In the genomic region with DNA sequence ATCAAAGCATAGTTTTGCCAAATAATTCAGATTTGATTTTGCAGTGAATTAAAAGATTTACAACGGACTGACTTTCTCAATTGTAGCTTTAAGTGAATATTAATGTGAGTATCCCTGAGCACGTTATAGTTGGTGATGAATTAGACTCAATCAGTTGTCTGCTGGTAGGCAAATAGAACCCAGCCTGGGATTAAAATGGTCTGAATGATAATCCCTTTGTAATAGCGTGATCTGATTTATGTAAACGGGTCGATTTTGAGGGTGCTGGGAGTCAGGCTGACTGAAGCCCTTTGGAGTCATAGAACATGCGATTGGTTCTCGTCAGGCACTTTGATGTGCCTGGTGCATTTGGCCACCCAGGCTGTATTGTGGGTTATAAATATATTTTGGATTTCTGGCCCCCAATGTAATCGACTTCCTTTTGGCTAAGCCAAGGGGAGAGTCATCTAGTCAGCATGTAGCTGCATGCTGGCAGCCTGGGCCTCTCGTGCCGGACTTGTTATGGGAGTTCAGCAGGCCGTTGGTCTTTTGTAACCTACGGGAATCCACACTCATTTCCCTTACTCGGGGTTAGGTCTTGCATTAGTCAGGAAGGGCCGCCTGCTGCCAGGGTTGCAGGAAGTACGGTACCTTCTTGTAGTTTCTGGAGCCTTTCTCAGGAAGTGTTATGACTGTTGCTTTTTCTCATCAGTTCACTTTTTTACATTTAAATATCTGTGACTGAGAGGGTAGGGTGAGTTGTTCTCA, we compare ENCODE assay signal across 8 cellular contexts. TPM values are rescaled to one million over a fixed set of nuclear protein-coding genes. Genes with fewer than 3 reads are reported as not detected.
A peak's percentile ranks its signal among the peaks of the same experiment; 100 is the strongest.
DNase-seq lines count a peak whose midpoint lies in the region; ATAC-seq and TF ChIP-seq lines count a peak whose summit lies in the region.

No MANE protein-coding gene starts in this region.

- WGBS in GM23248 (ENCODE audit: low coverage in 1 of 2, low lambda C conversion rate in 2 of 2, missing lambda C conversion rate in 2 of 2), 2 experiments: 19 to 20% methylated on average over 15 of the region's 15 CpGs
- WGBS in lung, 2 donors: 13 to 19% methylated on average over 15 of the region's 15 CpGs

- CTCF ChIA-PET in AG04450 (lab: Charles Lee): interaction anchor here (0.6 to 1.9 kb wide), 4 partner anchors 8 to 38 kb away, joined by 3 to 10 read pairs (median 5); no protein-coding TSS in a partner anchor

- peaks cover 93% of the 10 kb centered on the region for H3K4me1 Mint-ChIP-seq in stimulated activated memory B cell treated with anti-CD40 and anti-IgM and Interleukin-4, amounts not matched to agents 10 μg/mL and 1 μg/mL and 100 μg/mL, for 72 hours

- H3K4me1 ChIP-seq in GM23248 (ENCODE audit: insufficient read depth) (peaks cover 73% of the 10 kb centered on the region), lung (ENCODE audit: control insufficient read depth in 2 of 2, insufficient read depth in 2 of 2, low read length in 2 of 2) (peaks cover 19 to 42% of the 10 kb centered on the region in 2 donors)

- H3K4me2 ChIP-seq in GM23248 (ENCODE audit: unreplicated experiment): peak overlapping the region; percentile 64

- H3K27me3 ChIP-seq in AG04450 (ENCODE audit: control insufficient read depth, insufficient read depth, low read length): no peaks in the 10 kb centered on the region
- no peaks in the 10 kb centered on the region for H3K27me3 ChIP-seq in GM23248 (replicated peaks; ENCODE audit: insufficient read depth)
- H3K27me3 ChIP-seq in lung (ENCODE audit: control insufficient read depth, insufficient read depth): no peaks in the 10 kb centered on the region

- no peak overlapping the region for H2AFZ ChIP-seq in GM23248

- no peaks in the 10 kb centered on the region for H3K27me3 Mint-ChIP-seq in stimulated activated memory B cell treated with anti-CD40 and anti-IgM and Interleukin-4, amounts not matched to agents 10 μg/mL and 1 μg/mL and 100 μg/mL, for 72 hours

- H3K27ac ChIP-seq in AG04450 (ENCODE audit: low read depth, low read length) (peak overlapping the region; percentile 95), GM23248 (peak overlapping the region; percentile 93), lung (ENCODE audit: low read depth in 1 of 2, low read length in 1 of 2) (peak overlapping the region; percentile 69 to 89)

- in situ Hi-C loops in GM23248 (cut with MboI): no loop called here

- H3K9me3 Mint-ChIP-seq in stimulated activated memory B cell treated with anti-CD40 and anti-IgM and Interleukin-4, amounts not matched to agents 10 μg/mL and 1 μg/mL and 100 μg/mL, for 72 hours: peaks cover 3% of the 10 kb centered on the region

- no peaks in the 10 kb centered on the region for H3K9me2 ChIP-seq in GM23248 (ENCODE audit: insufficient read depth)

- H3K9ac ChIP-seq in GM23248: peak overlapping the region; percentile 70

- H3K36me3 ChIP-seq in GM23248 (ENCODE audit: low read depth) (no peaks in the 10 kb centered on the region), lung (ENCODE audit: control insufficient read depth in 2 of 2, insufficient read depth in 2 of 2, low read length in 2 of 2) (no peaks in the 10 kb centered on the region)

- no peak overlapping the region for H3K4me3 ChIP-seq in AG04450 (ENCODE audit: low read depth, low read length)
- H3K4me3 ChIP-seq in GM23248: peak overlapping the region; percentile 9; the same call in 1 of the 2 replicates
- H3K4me3 ChIP-seq in cardiac fibroblast (replicated peaks in 1 of 2; ENCODE audit: low read depth in 2 of 2, low read length in 2 of 2): no peak overlapping the region
- H3K4me3 ChIP-seq in lung: no peak overlapping the region

- H3K4me3 Mint-ChIP-seq in stimulated activated memory B cell treated with anti-CD40 and anti-IgM and Interleukin-4, amounts not matched to agents 10 μg/mL and 1 μg/mL and 100 μg/mL, for 72 hours: peak overlapping the region; percentile 65

- H3K79me2 ChIP-seq in GM23248 (ENCODE audit: insufficient read depth): peaks cover 94% of the 10 kb centered on the region

- POLR2A ChIA-PET in AG04450 (lab: Yijun Ruan, JAX): interaction anchor here (0.9 to 1.5 kb wide), 3 partner anchors 9 to 33 kb away, joined by 3 to 7 read pairs (median 3); no protein-coding TSS in a partner anchor

- H3K9me3 ChIP-seq in AG04450 (ENCODE audit: control insufficient read depth, insufficient read depth, low read length): peaks cover under 1% of the 10 kb centered on the region; the same call in 1 of the 2 replicates
- no peaks in the 10 kb centered on the region for H3K9me3 ChIP-seq in GM23248 (ENCODE audit: low read depth)
- no peaks in the 10 kb centered on the region for H3K9me3 ChIP-seq in lung (ENCODE audit: control insufficient read depth in 2 of 2, insufficient read depth in 1 of 2, low read length in 1 of 2)

- H4K20me1 ChIP-seq in GM23248 (ENCODE audit: insufficient read depth): no peaks in the 10 kb centered on the region

- H3K36me3 Mint-ChIP-seq in stimulated activated memory B cell treated with anti-CD40 and anti-IgM and Interleukin-4, amounts not matched to agents 10 μg/mL and 1 μg/mL and 100 μg/mL, for 72 hours: peaks cover 17% of the 10 kb centered on the region

- peaks cover 76% of the 10 kb centered on the region for H3F3A ChIP-seq in GM23248 (ENCODE audit: insufficient read depth)

- no peak for TF ChIP-seq CTCF in AG04450 (IDR thresholded peaks at IDR 0.05; ENCODE audit: low read depth, low read length)
- TF ChIP-seq CTCF in cardiac fibroblast (IDR thresholded peaks at IDR 0.05; ENCODE audit: low read depth, low read length): no peak
- TF ChIP-seq CTCF in lung (IDR thresholded peaks at IDR 0.05; ENCODE audit: control extremely low read depth, extremely low read depth): no peak

- peak; percentile 97 for DNase-seq in AG04450 (ENCODE audit: low read depth, low spot score)
- peak; percentile 99 for DNase-seq in GM23248
- DNase-seq in SKM-1 (lab: John Stamatoyannopoulos, UW; ENCODE audit: unreplicated experiment): peak; percentile 96
- DNase-seq in cardiac fibroblast (ENCODE audit: low read depth in 2 of 2): peak; percentile 99
- peak; percentile 86 for DNase-seq in lung (ENCODE audit: low spot score)
- DNase-seq in NCI-H2196 (lab: John Stamatoyannopoulos, UW; ENCODE audit: unreplicated experiment): no peak
- DNase-seq in NCI-H524 treated with DMSO at 0.1 percent for 48 hours (lab: John Stamatoyannopoulos, UW): no peak

- peak; percentile 78 for ATAC-seq in lung (ENCODE audit: insufficient read depth, low FRiP score)
- peak; percentile 49 for ATAC-seq in stimulated activated memory B cell treated with anti-CD40 and anti-IgM and Interleukin-4, amounts not matched to agents 10 μg/mL and 1 μg/mL and 100 μg/mL, for 72 hours

- H3K27ac Mint-ChIP-seq in stimulated activated memory B cell treated with anti-CD40 and anti-IgM and Interleukin-4, amounts not matched to agents 10 μg/mL and 1 μg/mL and 100 μg/mL, for 72 hours: peak overlapping the region; percentile 95

RNA-seq across cellular contexts. Expression of a gene that starts 5.4 kb away (rescaled TPM):
- polyA plus RNA-seq in AG04450 (2011; rRNA removed) (31.0 and 31.7 TPM in 2 replicates), GM23248 (2016; fragmentation: Nextera tagmentation; extraction: Ambion mirVana) (28.6 and 30.2 TPM in 2 replicates), lung (10 to 100 TPM; 44.9 to 98.0 TPM)
- 32.8 and 40.5 TPM in 2 replicates for polyA minus RNA-seq in AG04450 (2011; rRNA and poly(A)+ RNA removed)
- total RNA-seq in GM23248 (2014; rRNA removed; shearing (Covaris generic)): 31.4 and 32.5 TPM in 2 replicates
- 100 to 1,000 TPM in 1 of 2 donors, 10 to 100 TPM in 1; 90.6 to 104 TPM for total RNA-seq in lung

RNA-seq across cellular contexts. Expression of a gene that starts 24.0 kb away (rescaled TPM):
- polyA plus RNA-seq in AG04450 (2011; rRNA removed) (15.3 and 21.0 TPM in 2 replicates), GM23248 (2016; fragmentation: Nextera tagmentation; extraction: Ambion mirVana) (31.2 and 31.5 TPM in 2 replicates), lung (100 to 1,000 TPM; 143 to 545 TPM)
- 40.1 and 42.9 TPM in 2 replicates for polyA minus RNA-seq in AG04450 (2011; rRNA and poly(A)+ RNA removed)
- total RNA-seq in GM23248 (2014; rRNA removed; shearing (Covaris generic)): 47.8 and 50.6 TPM in 2 replicates
- total RNA-seq in lung: 10 to 100 TPM; 65.8 to 83.8 TPM

Comparison
In these comparisons a context has a peak if more than half of its experiments do, and no peak if none do; other contexts are left out.
1. DNase-seq: peak in AG04450 (single experiment), GM23248 (single experiment), SKM-1 (single experiment), cardiac fibroblast (2 of 2) and lung (single experiment); none in NCI-H2196 (single experiment) and NCI-H524 treated with DMSO at 0.1 percent for 48 hours (single experiment).
2. Peak in every context shown above with its lines, with median percentiles within 50 percentile points of each other: H3K27ac ChIP-seq.